9 cellular contexts compared by ENCODE assay signal in the genomic region with DNA sequence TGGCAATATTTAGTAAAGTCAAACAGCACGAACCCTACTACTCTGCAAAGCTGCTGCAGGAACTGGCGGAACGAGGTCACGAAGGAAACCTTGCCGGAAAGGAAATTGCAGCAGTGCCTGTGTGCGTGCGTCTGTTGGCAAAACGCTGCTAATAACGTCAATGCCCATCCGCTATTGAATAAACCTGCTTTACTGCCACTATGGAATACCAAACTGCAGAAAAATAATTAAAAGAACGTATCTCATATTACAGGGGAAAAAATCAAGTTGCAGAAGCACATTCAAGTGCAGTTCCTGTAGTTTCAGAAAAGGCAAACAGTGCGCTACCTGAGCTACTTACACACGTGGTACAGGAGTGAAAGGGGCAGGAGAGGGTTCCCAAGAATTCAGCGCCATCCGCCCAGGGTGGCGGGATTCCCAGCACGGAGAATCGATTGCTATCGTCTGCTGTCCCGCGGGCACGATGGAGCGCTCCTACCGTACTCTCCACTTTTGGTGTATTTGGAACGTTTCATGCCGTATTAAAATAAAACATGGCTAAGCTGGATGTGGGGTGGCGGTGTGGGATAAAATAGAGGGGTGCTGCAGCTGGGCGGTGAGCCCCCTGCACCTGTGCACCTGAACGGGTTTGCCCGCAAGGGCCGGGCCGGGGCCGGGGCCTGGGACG. TPM values are rescaled to one million over a fixed set of nuclear protein-coding genes. Genes with fewer than 3 reads are reported as not detected.
DNase-seq lines count a peak whose midpoint lies in the region; ATAC-seq, FAIRE-seq and TF ChIP-seq lines count a peak whose summit lies in the region.
"Had no signal": no experiment of that assay in that cellular context is flagged by ENCODE, and none has a peak within 500 bp of the region (broad histone marks: within the 10 kb centered on the region; RNA-seq: fewer than 3 reads in every experiment).

No MANE protein-coding gene starts in this region.

- H3K9me2 ChIP-seq in MM.1S (replicated peaks; ENCODE audit: insufficient read depth, low read length) = no peaks in the 10 kb centered on the region

- H3K4me3 ChIP-seq in MM.1S (ENCODE audit: low read length) (peak overlapping the region; percentile 92), cardiac fibroblast (replicated peaks in 1 of 2; ENCODE audit: low read depth in 2 of 2, low read length in 2 of 2) (peak overlapping the region; percentile 60 to 62)

- H3K27ac ChIP-seq in MM.1S (ENCODE audit: low read length) = no peak overlapping the region

- no peak for TF ChIP-seq CTCF in MM.1S (IDR thresholded peaks at IDR 0.05; ENCODE audit: low read length)
- TF ChIP-seq CTCF in cardiac fibroblast (IDR thresholded peaks at IDR 0.05; ENCODE audit: low read depth, low read length) = no peak

- peaks cover 35% of the 10 kb centered on the region for H3K79me2 ChIP-seq in MM.1S (ENCODE audit: low read length)

- peak; percentile 76 for DNase-seq in G401 (ENCODE audit: low spot score)
- DNase-seq in MM.1S = peak; percentile 6
- peak; percentile 59 for DNase-seq in UCSD-AML1 (lab: John Stamatoyannopoulos, UW; ENCODE audit: unreplicated experiment)
- DNase-seq in cardiac fibroblast (ENCODE audit: low read depth in 2 of 2) = peak; percentile 63 to 72
- DNase-seq in kidney glomerular epithelial cell (lab: John Stamatoyannopoulos, UW) = peak; percentile 3
- peak; percentile 58 for DNase-seq in stimulated activated CD4-positive, alpha-beta T cell treated with anti-CD3 and anti-CD28 coated beads, Interleukin-15, amount 100 ng/mL, for 24 hours
- no peak for DNase-seq in H54 (ENCODE audit: insufficient read length, low spot score)

- peak overlapping the region; percentile 83 for H3K4me2 ChIP-seq in MM.1S (ENCODE audit: low read depth, low read length)

- no peaks in the 10 kb centered on the region for H3K27me3 ChIP-seq in MM.1S (replicated peaks; ENCODE audit: insufficient read depth, low read length)

- FAIRE-seq in H54 (lab: Jason Lieb, UNC) = no peak
- FAIRE-seq: TTC549 had no signal

- peaks cover 3% of the 10 kb centered on the region; the same call in 1 of the 2 replicates for H3F3A ChIP-seq in MM.1S (ENCODE audit: insufficient read depth, low read length)

- no peaks in the 10 kb centered on the region for H4K20me1 ChIP-seq in MM.1S (ENCODE audit: insufficient read depth, low read length)

- peak overlapping the region; percentile 20; the same call in 1 of the 2 replicates for H3K9ac ChIP-seq in MM.1S (ENCODE audit: low read length)

- no peaks in the 10 kb centered on the region; the same call in 1 of the 2 replicates for H3K36me3 ChIP-seq in MM.1S (replicated peaks; ENCODE audit: insufficient read depth, low read length)

- H3K9me3 ChIP-seq in MM.1S (replicated peaks; ENCODE audit: insufficient read depth, low read length) = no peaks in the 10 kb centered on the region

- H2AFZ ChIP-seq in MM.1S (ENCODE audit: low read length) = peak overlapping the region; percentile 59

- in situ Hi-C loops in G401 (cut with HindIII; ENCODE audit: low sequenced_read_pairs) = no loop called here

- TF ChIP-seq POLR2A in H54 (IDR thresholded peaks at IDR 0.05; ENCODE audit: low read depth, low read length) = no peak

- ATAC-seq in HG03571 (IDR thresholded peaks at IDR 0.05; ENCODE audit: unreplicated experiment) = no peak

- H3K4me1 ChIP-seq in MM.1S (ENCODE audit: low read length) = peaks cover 8% of the 10 kb centered on the region; the same call in 1 of the 2 replicates

RNA-seq across cellular contexts. Expression of a gene that starts 0.5 kb away (rescaled TPM):
- total RNA-seq in G401 (2014; rRNA removed; shearing (Covaris generic)) = 39.1 and 41.1 TPM in 2 replicates

RNA-seq across cellular contexts. Expression of a gene that starts 4.3 kb away (rescaled TPM):
- 46.1 and 71.8 TPM in 2 replicates for total RNA-seq in G401 (2014; rRNA removed; shearing (Covaris generic))
